In the genomic region with DNA sequence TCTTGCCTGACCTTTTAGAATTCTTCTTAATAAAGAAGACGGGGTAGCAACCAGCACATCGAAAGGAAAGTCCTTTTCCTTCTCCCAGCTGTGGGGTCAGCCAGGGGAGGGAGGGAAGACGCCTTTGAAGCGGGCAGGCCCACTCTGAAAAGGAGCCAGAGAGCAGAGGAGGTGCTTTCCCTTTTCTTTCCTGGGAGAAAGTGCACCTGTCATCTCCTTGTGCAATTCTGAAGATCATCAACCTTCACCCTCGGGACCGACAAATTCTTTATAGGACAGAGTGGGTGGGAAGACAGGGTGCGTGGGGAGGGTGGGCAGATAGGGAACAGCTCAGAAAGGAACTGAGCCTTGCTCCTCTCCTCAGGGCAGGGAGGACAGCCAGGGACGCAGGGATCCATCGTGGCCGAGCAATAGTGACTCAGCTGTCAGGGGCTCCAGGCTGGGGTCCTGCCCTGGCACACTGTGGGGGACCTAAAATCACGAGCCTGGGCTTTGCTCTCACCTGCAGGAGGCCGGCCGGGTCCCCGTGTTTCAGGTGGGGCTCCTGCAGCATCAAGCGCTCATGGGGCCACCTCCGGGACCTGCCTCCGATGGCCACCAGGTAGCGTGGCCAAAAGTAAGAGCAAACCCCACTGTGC, we compare ENCODE assay signal across 1 cellular context.
TF ChIP-seq lines count a peak whose summit lies in the region.

No MANE protein-coding gene starts in this region.

TF ChIP-seq in HepG2, 621 proteins besides CTCF, POLR2A, EP300 and RAD21 (continued from another document):
- TF ChIP-seq WIZ (CRISPR knock-in tag; IDR thresholded peaks at IDR 0.05) (no peak), NR2F1 (CRISPR knock-in tag; IDR thresholded peaks at IDR 0.05) (no peak)
